ENCODE assay signal across 7 cellular contexts in genomic region chr15:92070251-92070650, GRCh38.
DNase-seq lines count a peak whose midpoint lies in the region; ATAC-seq and TF ChIP-seq lines count a peak whose summit lies in the region.
"Not testable (repeated sequence)": the region's sequence is repeated elsewhere in the genome, so short reads cannot be mapped to it uniquely, and the experiment has no call there.

No MANE protein-coding gene starts in this region.

- intact Hi-C loops in activated CD4-positive, alpha-beta T cell treated with anti-CD3 and anti-CD28 coated beads for 36 hours (cut with DNase I, micrococcal nuclease): loop anchor here in 1 of 2 experiments (5.0 kb wide), 1 partner anchor 58 kb away; no protein-coding TSS in a partner anchor
- intact Hi-C loops in dendritic cell treated with granulocyte-macrophage colony-stimulating factor and Interleukin-4, amounts not matched to agents 40 ng/mL and 50 ng/mL, for 4 days (cut with micrococcal nuclease): loop anchor here (10.0 kb wide), 3 partner anchors 95 to 365 kb away; no protein-coding TSS in a partner anchor
- intact Hi-C loops in left ventricle myocardium inferior (cut with micrococcal nuclease): loop anchor here (10.0 kb wide), 1 partner anchor 215 kb away; the partner anchor contains the start of gene SLCO3A1

- not testable (repeated sequence) for H3K27me3 ChIP-seq in left ventricle myocardium inferior (ENCODE audit: low read depth); osteoblast (ENCODE audit: insufficient read depth, low read length)

- peaks cover 38% of the 10 kb centered on the region for H3K4me1 Mint-ChIP-seq in HFFc6 (ENCODE audit: low read depth)
- peaks cover 49% of the 10 kb centered on the region for H3K4me1 Mint-ChIP-seq in activated CD4-positive, alpha-beta T cell treated with anti-CD3 and anti-CD28 coated beads for 36 hours
- H3K4me1 Mint-ChIP-seq in activated naive CD8-positive, alpha-beta T cell (ENCODE audit: low read depth): peaks cover 57% of the 10 kb centered on the region
- H3K4me1 Mint-ChIP-seq in dendritic cell treated with granulocyte-macrophage colony-stimulating factor and Interleukin-4, amounts not matched to agents 40 ng/mL and 50 ng/mL, for 4 days (ENCODE audit: low read depth): peaks cover 95% of the 10 kb centered on the region
- H3K4me1 Mint-ChIP-seq in stimulated activated naive CD8-positive, alpha-beta T cell treated with anti-CD3 and anti-CD28 coated beads, Interleukin-15, amount 100 ng/mL, for 72 hours: peaks cover 64% of the 10 kb centered on the region

- H3K27ac Mint-ChIP-seq in HFFc6: peak overlapping the region; percentile 81
- peak overlapping the region; percentile 59 for H3K27ac Mint-ChIP-seq in activated CD4-positive, alpha-beta T cell treated with anti-CD3 and anti-CD28 coated beads for 36 hours
- peak overlapping the region; percentile 80 for H3K27ac Mint-ChIP-seq in activated naive CD8-positive, alpha-beta T cell
- peak overlapping the region; percentile 79 for H3K27ac Mint-ChIP-seq in dendritic cell treated with granulocyte-macrophage colony-stimulating factor and Interleukin-4, amounts not matched to agents 40 ng/mL and 50 ng/mL, for 4 days
- peak overlapping the region in 1 of 2 donors; percentile 14 for H3K27ac Mint-ChIP-seq in stimulated activated naive CD8-positive, alpha-beta T cell treated with anti-CD3 and anti-CD28 coated beads, Interleukin-15, amount 100 ng/mL, for 72 hours

- H4K20me1 ChIP-seq in osteoblast (ENCODE audit: insufficient read depth, low read length): not testable (repeated sequence)

- not testable (repeated sequence) for H3K4me3 Mint-ChIP-seq in HFFc6
- peak overlapping the region; percentile 61 for H3K4me3 Mint-ChIP-seq in activated CD4-positive, alpha-beta T cell treated with anti-CD3 and anti-CD28 coated beads for 36 hours
- peak overlapping the region; percentile 68 for H3K4me3 Mint-ChIP-seq in activated naive CD8-positive, alpha-beta T cell
- H3K4me3 Mint-ChIP-seq in dendritic cell treated with granulocyte-macrophage colony-stimulating factor and Interleukin-4, amounts not matched to agents 40 ng/mL and 50 ng/mL, for 4 days: peak overlapping the region; percentile 55
- H3K4me3 Mint-ChIP-seq in stimulated activated naive CD8-positive, alpha-beta T cell treated with anti-CD3 and anti-CD28 coated beads, Interleukin-15, amount 100 ng/mL, for 72 hours: peak overlapping the region; percentile 63 to 76

- H3K36me3 Mint-ChIP-seq in HFFc6 (ENCODE audit: low read depth); activated CD4-positive, alpha-beta T cell treated with anti-CD3 and anti-CD28 coated beads for 36 hours (ENCODE audit: low read depth); activated naive CD8-positive, alpha-beta T cell; dendritic cell treated with granulocyte-macrophage colony-stimulating factor and Interleukin-4, amounts not matched to agents 40 ng/mL and 50 ng/mL, for 4 days (ENCODE audit: low read depth): not testable (repeated sequence)

- ATAC-seq in activated CD4-positive, alpha-beta T cell treated with anti-CD3 and anti-CD28 coated beads for 36 hours; stimulated activated naive CD8-positive, alpha-beta T cell treated with anti-CD3 and anti-CD28 coated beads, Interleukin-15, amount 100 ng/mL, for 72 hours: not testable (repeated sequence)

- H3K4me2 ChIP-seq in osteoblast (ENCODE audit: insufficient read depth, low read length): peak overlapping the region; percentile 80

- H3K27ac ChIP-seq in left ventricle myocardium inferior (replicated peaks): peak overlapping the region; percentile 76
- H3K27ac ChIP-seq in osteoblast (ENCODE audit: low read depth, low read length): peak overlapping the region; percentile 84

- H3K79me2 ChIP-seq in osteoblast (ENCODE audit: insufficient read depth, low read length): not testable (repeated sequence)

- CTCF ChIA-PET in activated CD4-positive, alpha-beta T cell treated with anti-CD3 and anti-CD28 coated beads for 36 hours (lab: Charles Lee): interaction anchor here (1.0 to 2.3 kb wide), 3 partner anchors 8 to 364 kb away, joined by 3 to 5 read pairs (median 4); no protein-coding TSS in a partner anchor

- H3K4me1 ChIP-seq in left ventricle myocardium inferior: peaks cover 75% of the 10 kb centered on the region
- H3K4me1 ChIP-seq in osteoblast (ENCODE audit: insufficient read depth, low read length): peaks cover 29% of the 10 kb centered on the region

- H3K9me3 ChIP-seq in left ventricle myocardium inferior (replicated peaks); osteoblast (ENCODE audit: low read depth, low read length): not testable (repeated sequence)

- peak overlapping the region; percentile 50 for H3K4me3 ChIP-seq in left ventricle myocardium inferior
- H3K4me3 ChIP-seq in osteoblast (ENCODE audit: insufficient read depth, low read length): peak overlapping the region; percentile 60

- DNase-seq in HFFc6; activated CD4-positive, alpha-beta T cell treated with anti-CD3 and anti-CD28 coated beads for 36 hours; left ventricle myocardium inferior; osteoblast (ENCODE audit: insufficient read length, low spot score, missing footprints); stimulated activated naive CD8-positive, alpha-beta T cell treated with anti-CD3 and anti-CD28 coated beads, Interleukin-15, amount 100 ng/mL, for 72 hours: not testable (repeated sequence)

- H2AFZ ChIP-seq in osteoblast (ENCODE audit: low read length): peak overlapping the region; percentile 90

- not testable (repeated sequence) for H3K36me3 ChIP-seq in left ventricle myocardium inferior; osteoblast (ENCODE audit: insufficient read depth, low read length)

- not testable (repeated sequence) for TF ChIP-seq CTCF in HFFc6 (IDR thresholded peaks at IDR 0.05); left ventricle myocardium inferior (IDR thresholded peaks at IDR 0.05; ENCODE audit: borderline replicate concordance); osteoblast (IDR thresholded peaks at IDR 0.05; ENCODE audit: extremely low read depth, low read depth, low read length)

- not testable (repeated sequence) for H3K9me3 Mint-ChIP-seq in HFFc6; activated CD4-positive, alpha-beta T cell treated with anti-CD3 and anti-CD28 coated beads for 36 hours (ENCODE audit: low read depth); activated naive CD8-positive, alpha-beta T cell (ENCODE audit: low read depth); dendritic cell treated with granulocyte-macrophage colony-stimulating factor and Interleukin-4, amounts not matched to agents 40 ng/mL and 50 ng/mL, for 4 days; stimulated activated naive CD8-positive, alpha-beta T cell treated with anti-CD3 and anti-CD28 coated beads, Interleukin-15, amount 100 ng/mL, for 72 hours

- H3K27me3 Mint-ChIP-seq in HFFc6 (ENCODE audit: insufficient read depth); activated CD4-positive, alpha-beta T cell treated with anti-CD3 and anti-CD28 coated beads for 36 hours; activated naive CD8-positive, alpha-beta T cell; dendritic cell treated with granulocyte-macrophage colony-stimulating factor and Interleukin-4, amounts not matched to agents 40 ng/mL and 50 ng/mL, for 4 days; stimulated activated naive CD8-positive, alpha-beta T cell treated with anti-CD3 and anti-CD28 coated beads, Interleukin-15, amount 100 ng/mL, for 72 hours: not testable (repeated sequence)

- POLR2A ChIA-PET in activated CD4-positive, alpha-beta T cell treated with anti-CD3 and anti-CD28 coated beads for 36 hours (lab: Charles Lee): not testable (repeated sequence)
